In the genomic region with DNA sequence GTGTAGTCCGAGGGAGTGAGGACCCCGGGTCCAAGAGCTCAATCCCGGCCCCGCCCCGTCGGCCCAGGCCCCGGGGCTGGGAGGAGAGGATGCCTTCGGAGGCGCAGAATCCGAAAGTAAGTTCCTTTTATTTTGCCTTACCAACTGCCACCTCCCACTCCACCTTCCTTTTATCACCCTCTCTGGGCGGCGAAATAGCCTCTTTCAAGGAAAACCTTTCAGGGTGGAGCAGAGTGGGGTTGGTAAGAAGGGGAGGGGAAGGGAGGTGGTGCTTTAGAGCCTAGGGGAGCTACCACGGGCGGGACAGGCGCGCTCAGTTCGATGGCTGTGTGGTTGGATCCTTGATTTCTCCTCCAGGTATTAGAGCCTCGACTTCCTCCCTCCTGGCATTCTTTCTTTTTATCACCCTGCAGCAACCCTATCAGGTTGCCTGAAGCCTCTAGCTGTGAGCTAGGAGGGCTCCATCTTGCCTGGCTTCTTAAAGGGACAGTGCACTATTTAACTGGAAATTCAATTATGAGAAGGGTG, we compare ENCODE assay signal across 9 cellular contexts.
A peak's percentile ranks its signal among the peaks of the same experiment; 100 is the strongest.
DNase-seq lines count a peak whose midpoint lies in the region; ATAC-seq, FAIRE-seq and TF ChIP-seq lines count a peak whose summit lies in the region.
"Had no signal": no experiment of that assay in that cellular context is flagged by ENCODE, and none has a peak within 500 bp of the region (broad histone marks: within the 10 kb centered on the region; RNA-seq: fewer than 3 reads in every experiment).

No MANE protein-coding gene starts in this region.

- DNase-seq in NCI-H2171 treated with DMSO at 0.1 percent for 48 hours (lab: John Stamatoyannopoulos, UW) (peak; percentile 1), NCI-H2171 (lab: John Stamatoyannopoulos, UW) (no peak), NT2/D1 (ENCODE audit: low read depth, low spot score) (no peak), breast epithelium (ENCODE audit: low spot score in 2 of 2) (no peak), keratinocyte (ENCODE audit: low read depth, low spot score) (no peak), T-helper 9 cell (no peak)
- DNase-seq in stimulated activated CD4-positive, alpha-beta T cell treated with anti-CD3 and anti-CD28 coated beads, Interleukin-2, amount 100 ng/mL, for 24 hours = peak; percentile 3 to 18

- H3K4me3 ChIP-seq in NT2/D1 (ENCODE audit: insufficient read length, low read depth) (peak overlapping the region; percentile 81), breast epithelium (peak overlapping the region; percentile 61 to 72 (median 64)), keratinocyte (ENCODE audit: control insufficient read depth in 2 of 3, extremely low read depth in 1 of 3, insufficient read depth in 2 of 3, low read depth in 1 of 3, low read length in 3 of 3) (peak overlapping the region; percentile 47 to 71 (median 67))

- peak overlapping the region; percentile 86 for H2AFZ ChIP-seq in keratinocyte (ENCODE audit: control insufficient read depth, low read length)

- H3K27ac ChIP-seq in breast epithelium (peak overlapping the region; percentile 53 to 73), keratinocyte (ENCODE audit: control insufficient read depth, insufficient read depth, low read length) (peak overlapping the region; percentile 11)

- dilution Hi-C loops in keratinocyte (cut with MboI; ENCODE audit: extremely low pct_ligation_motif_present, low sequenced_read_pairs) = no loop called here

- H3K9me3 ChIP-seq in NT2/D1 (ENCODE audit: insufficient read depth, low read length) = no peaks in the 10 kb centered on the region
- H3K9me3 ChIP-seq in breast epithelium = no peaks in the 10 kb centered on the region
- no peaks in the 10 kb centered on the region for H3K9me3 ChIP-seq in keratinocyte (ENCODE audit: control insufficient read depth, low read depth, low read length)

- TF ChIP-seq CTCF in breast epithelium (IDR thresholded peaks at IDR 0.05) (no peak), keratinocyte (optimal IDR thresholded peaks at IDR 0.05 in 1 of 3, IDR thresholded peaks at IDR 0.05 in 1 of 3, conservative IDR thresholded peaks at IDR 0.05 in 1 of 3; ENCODE audit: extremely low read depth in 1 of 3, insufficient read depth in 2 of 3, low read length in 3 of 3) (no peak)

- no peaks in the 10 kb centered on the region for H3K9me1 ChIP-seq in keratinocyte (ENCODE audit: control insufficient read depth, extremely low read depth, insufficient read depth, low read length)

- H3K79me2 ChIP-seq in keratinocyte (ENCODE audit: control insufficient read depth, insufficient read depth, low read length) = no peaks in the 10 kb centered on the region

- intact Hi-C loops in breast epithelium (cut with DNase I; ENCODE audit: low total_unique reads) = no loop called here

- peaks cover 5% of the 10 kb centered on the region for H3K4me1 ChIP-seq in NT2/D1 (ENCODE audit: insufficient read depth, insufficient read length)
- no peaks in the 10 kb centered on the region for H3K4me1 ChIP-seq in breast epithelium
- peaks cover 2% of the 10 kb centered on the region for H3K4me1 ChIP-seq in keratinocyte (ENCODE audit: control insufficient read depth, extremely low read depth, insufficient read depth, low read length)

- H4K20me1 ChIP-seq in keratinocyte (ENCODE audit: control insufficient read depth, extremely low read depth, insufficient read depth, low read length) = no peaks in the 10 kb centered on the region

- no peaks in the 10 kb centered on the region for H3K27me3 ChIP-seq in NT2/D1 (ENCODE audit: insufficient read depth, insufficient read length)
- peaks cover 0 to 14% of the 10 kb centered on the region in 2 donors for H3K27me3 ChIP-seq in breast epithelium
- H3K27me3 ChIP-seq in keratinocyte (ENCODE audit: control insufficient read depth, extremely low read depth, insufficient read depth, low read length) = no peaks in the 10 kb centered on the region

- H3K36me3 ChIP-seq in NT2/D1 (ENCODE audit: insufficient read depth, insufficient read length, low read length) = no peaks in the 10 kb centered on the region
- H3K36me3 ChIP-seq in breast epithelium = no peaks in the 10 kb centered on the region
- no peaks in the 10 kb centered on the region for H3K36me3 ChIP-seq in keratinocyte (ENCODE audit: control insufficient read depth in 2 of 2, extremely low read depth in 1 of 2, insufficient read depth in 2 of 2, low read length in 2 of 2)

- ATAC-seq in HG02610 (IDR thresholded peaks at IDR 0.05; ENCODE audit: unreplicated experiment) = peak; percentile 53

- peak overlapping the region; percentile 76 for H3K9ac ChIP-seq in NT2/D1 (ENCODE audit: insufficient read length, low read depth)
- H3K9ac ChIP-seq in keratinocyte (ENCODE audit: control insufficient read depth, extremely low read depth, insufficient read depth, low read length) = peak overlapping the region; percentile 45

- H3K4me2 ChIP-seq in keratinocyte (ENCODE audit: control insufficient read depth, extremely low read depth, insufficient read depth, low read depth, low read length) = peak overlapping the region; percentile 79

- no peak for FAIRE-seq in keratinocyte (lab: Jason Lieb, UNC)
- FAIRE-seq: endometrium had no signal

- TF ChIP-seq POLR2A in breast epithelium (IDR thresholded peaks at IDR 0.05) = no peak

Comparison
In these comparisons a context has a peak if more than half of its experiments do, and no peak if none do; other contexts are left out.
1. DNase-seq: peak in NCI-H2171 treated with DMSO at 0.1 percent for 48 hours (single experiment) and stimulated activated CD4-positive, alpha-beta T cell treated with anti-CD3 and anti-CD28 coated beads, Interleukin-2, amount 100 ng/mL, for 24 hours (2 of 2); none in NCI-H2171 (single experiment), NT2/D1 (single experiment), breast epithelium (0 of 2), keratinocyte (single experiment) and T-helper 9 cell (single experiment).
2. Peak in every context shown above with its lines, with median percentiles within 50 percentile points of each other: H3K4me3 ChIP-seq.